33 cellular contexts compared by ENCODE assay signal in the genomic region with DNA sequence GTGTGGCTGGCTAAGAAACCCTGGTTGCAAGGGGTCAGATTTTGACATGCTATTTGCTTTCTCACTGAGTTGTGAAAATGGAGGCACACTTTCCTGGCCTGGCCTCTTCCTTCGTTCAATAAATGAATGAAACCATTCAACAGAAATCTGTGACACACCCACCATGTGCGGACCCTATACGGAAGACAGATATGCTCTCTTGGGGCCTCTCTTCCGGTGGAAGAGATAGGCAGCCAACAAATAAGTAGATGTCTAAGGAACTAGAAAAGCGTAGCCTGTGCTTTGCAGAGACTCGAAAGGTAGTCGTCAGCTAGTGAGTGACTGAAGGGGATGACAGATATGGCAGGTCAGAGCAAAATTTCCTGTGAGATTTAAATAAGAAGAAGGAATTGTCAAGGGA. TPM values are rescaled to one million over a fixed set of nuclear protein-coding genes. Genes with fewer than 3 reads are reported as not detected.
DNase-seq lines count a peak whose midpoint lies in the region; ATAC-seq, FAIRE-seq and TF ChIP-seq lines count a peak whose summit lies in the region.
"Had no signal": no experiment of that assay in that cellular context is flagged by ENCODE, and none has a peak within 500 bp of the region (broad histone marks: within the 10 kb centered on the region; RNA-seq: fewer than 3 reads in every experiment).

No MANE protein-coding gene starts in this region.

- intact Hi-C loops in OCI-LY7 (cut with micrococcal nuclease; ENCODE audit: unreplicated experiment), result loop anchor here (5.0 kb wide), 1 partner anchor 193 kb away; a partner anchor contains a TSS

- peak overlapping the region; percentile 9 for H3K4ac ChIP-seq in H1 (replicated peaks; ENCODE audit: insufficient read length, low read depth, low read length)

- H3K36me3 ChIP-seq in BLaER1 treated with 17β-estradiol and CSF1 and Interleukin-3, amounts not matched to agents 10 nM and 100 nM, result peaks cover 0 to 10% (median 0%) of the 10 kb centered on the region in 11 experiments; a peak in 1 of 22 replicates
- H3K36me3 ChIP-seq in H1 (ENCODE audit: control insufficient read depth in 2 of 4, insufficient read depth in 4 of 4, low read length in 3 of 4) (peaks cover 0 to 3% (median 0%) of the 10 kb centered on the region in 4 experiments; a peak in 1 of 8 replicates), OCI-LY7 (ENCODE audit: insufficient read depth, low read length) (no peaks in the 10 kb centered on the region)
- H3K36me3 ChIP-seq: BE2C, thoracic aorta, vagina had no signal

- H2BK15ac ChIP-seq in H1 (ENCODE audit: low read length), result no peak overlapping the region

- no peak overlapping the region for H3K23ac ChIP-seq in H1 (ENCODE audit: insufficient read length)

- peak overlapping the region; percentile 62 for H4K91ac ChIP-seq in H1 (replicated peaks; ENCODE audit: insufficient read length, low read length)

- POLR2A ChIA-PET in H1 (lab: Charles Lee; ENCODE audit: partially characterized antibody), result interaction anchor here (1.2 to 2.5 kb wide), 2 partner anchors 8 to 190 kb away, joined by 4 to 11 read pairs; no protein-coding TSS in a partner anchor
- POLR2A ChIA-PET in OCI-LY7 (lab: Charles Lee), result no interaction called here
- POLR2A ChIA-PET in T-cell (lab: Charles Lee), result no interaction called here
- POLR2A ChIA-PET in activated CD8-positive, alpha-beta T cell treated with anti-CD3 and anti-CD28 coated beads, Interleukin-2, amount 10 ng/mL, durations not matched to agents 7 days and 5 days (lab: Charles Lee), result no interaction called here

- TF ChIP-seq CTCF in H1 (IDR thresholded peaks at IDR 0.05; ENCODE audit: control extremely low read depth in 1 of 3, insufficient read depth in 1 of 3, low read depth in 1 of 3, low read length in 3 of 3) (no peak), OCI-LY7 (conservative IDR thresholded peaks at IDR 0.05; ENCODE audit: low read length) (no peak)

- H2BK20ac ChIP-seq in H1 (ENCODE audit: low read length), result peak overlapping the region; percentile 51; the same call in 1 of the 2 replicates

- H3K9me3 ChIP-seq in BLaER1 treated with 17β-estradiol and CSF1 and Interleukin-3, amounts not matched to agents 10 nM and 100 nM (replicated peaks in 1 of 11), result peaks cover 9 to 13% (median 11%) of the 10 kb centered on the region in 11 experiments; a peak in 21 of 22 replicates
- H3K9me3 ChIP-seq in H1 (ENCODE audit: insufficient read depth in 2 of 2, low read depth in 1 of 2, low read length in 1 of 2) (peaks cover 0 to 6% of the 10 kb centered on the region in 2 experiments; a peak in 2 of 4 replicates), OCI-LY7 (ENCODE audit: low read length) (no peaks in the 10 kb centered on the region)
- H3K9me3 ChIP-seq: A549, BE2C, SJSA1, thoracic aorta, vagina had no signal

- BruUV-seq in OCI-LY7 (replicated peaks; lab: Mats Ljungman, UMichigan), result no TSS peak

- H4K20me1 ChIP-seq in BLaER1 treated with 17β-estradiol and CSF1 and Interleukin-3, amounts not matched to agents 10 nM and 100 nM, result peaks cover 62 to 100% (median 98%) of the 10 kb centered on the region in 11 experiments; a peak in 21 of 22 replicates
- H4K20me1 ChIP-seq in H1 (replicated peaks in 1 of 2; ENCODE audit: control insufficient read depth in 1 of 2, insufficient read depth in 2 of 2, low read length in 2 of 2) (peaks cover 2 to 17% of the 10 kb centered on the region in 2 experiments), OCI-LY7 (ENCODE audit: insufficient read depth, low read length) (0 out of 2 replicates have a peak, but pooled peaks cover 4% of the 10 kb centered on the region)

- peaks cover 15 to 32% (median 17%) of the 10 kb centered on the region in 3 donors for H3K4me1 Mint-ChIP-seq in IgD-negative memory B cell
- H3K4me1 Mint-ChIP-seq in naive B cell, result peaks cover 46 to 52% (median 47%) of the 10 kb centered on the region in 3 donors
- peaks cover 12 to 18% (median 14%) of the 10 kb centered on the region in 3 donors for H3K4me1 Mint-ChIP-seq in T-cell
- H3K4me1 Mint-ChIP-seq in activated CD8-positive, alpha-beta T cell treated with anti-CD3 and anti-CD28 coated beads, Interleukin-2, amount 10 ng/mL, durations not matched to agents 7 days and 5 days (ENCODE audit: low read depth), result peaks cover 15% of the 10 kb centered on the region

- TF ChIP-seq POLR2A in H1 (IDR thresholded peaks at IDR 0.05; ENCODE audit: control extremely low read depth in 1 of 2, low read depth in 2 of 2, low read length in 2 of 2), result no peak

- peak overlapping the region in 5 of 11 experiments; percentile 3 to 53 (median 15); a peak in 8 of 22 replicates for H3K9ac ChIP-seq in BLaER1 treated with 17β-estradiol and CSF1 and Interleukin-3, amounts not matched to agents 10 nM and 100 nM
- no peak overlapping the region for H3K9ac ChIP-seq in H1 (replicated peaks in 1 of 4; ENCODE audit: extremely low read depth in 1 of 4, low read depth in 3 of 4, low read length in 3 of 4)

- peak overlapping the region; percentile 26 for H3K18ac ChIP-seq in H1 (ENCODE audit: extremely low read depth, low read length)

- ATAC-seq in naive B cell (ENCODE audit: low read depth in 2 of 2) (peak; percentile 54 to 57), HG02642 (IDR thresholded peaks at IDR 0.05; ENCODE audit: poor library complexity, unreplicated experiment) (no peak), T-cell (replicated peaks in 1 of 4) (no peak)
- no peak for ATAC-seq in activated CD8-positive, alpha-beta T cell treated with anti-CD3 and anti-CD28 coated beads, Interleukin-2, amount 10 ng/mL, durations not matched to agents 7 days and 5 days
- ATAC-seq: naive thymus-derived CD8-positive, alpha-beta T cell; right cardiac atrium had no signal

- H3K27me3 Mint-ChIP-seq in IgD-negative memory B cell, result no peaks in the 10 kb centered on the region
- no peaks in the 10 kb centered on the region for H3K27me3 Mint-ChIP-seq in naive B cell
- peaks cover 0 to 3% of the 10 kb centered on the region in 2 donors for H3K27me3 Mint-ChIP-seq in T-cell
- no peaks in the 10 kb centered on the region for H3K27me3 Mint-ChIP-seq in activated CD8-positive, alpha-beta T cell treated with anti-CD3 and anti-CD28 coated beads, Interleukin-2, amount 10 ng/mL, durations not matched to agents 7 days and 5 days (ENCODE audit: low read depth)
- H3K27me3 Mint-ChIP-seq: activated CD4-positive, alpha-beta memory T cell treated with anti-CD3 and anti-CD28 coated beads for 36 hours; naive thymus-derived CD8-positive, alpha-beta T cell had no signal

- no peaks in the 10 kb centered on the region for H3K9me2 ChIP-seq in OCI-LY7 (ENCODE audit: insufficient read depth, low read length)

- FAIRE-seq in H1 (lab: Jason Lieb, UNC), result no peak
- FAIRE-seq: A549, astrocyte, endometrium, RCC 7860 had no signal

- CTCF ChIA-PET in H1 (lab: Charles Lee; ENCODE audit: partially characterized antibody) (interaction anchor here (0.6 to 2.0 kb wide), 7 partner anchors 10 to 197 kb away, joined by 3 to 6 read pairs (median 3); no protein-coding TSS in a partner anchor), OCI-LY7 (lab: Charles Lee; ENCODE audit: unreplicated experiment) (no interaction called here), T-cell (lab: Charles Lee) (no interaction called here)
- CTCF ChIA-PET in activated CD8-positive, alpha-beta T cell treated with anti-CD3 and anti-CD28 coated beads, Interleukin-2, amount 10 ng/mL, durations not matched to agents 7 days and 5 days (lab: Charles Lee), result no interaction called here

- no peaks in the 10 kb centered on the region for H3K27me3 ChIP-seq in BLaER1 treated with 17β-estradiol and CSF1 and Interleukin-3, amounts not matched to agents 10 nM and 100 nM
- H3K27me3 ChIP-seq in H1 (replicated peaks in 1 of 4; ENCODE audit: control insufficient read depth in 3 of 4, extremely low read depth in 1 of 4, insufficient read depth in 3 of 4, low read length in 3 of 4), result peaks cover 0 to 5% (median 0%) of the 10 kb centered on the region in 4 experiments; a peak in 1 of 7 replicates
- H3K27me3 ChIP-seq: BE2C, SJSA1, vagina had no signal

- H3K14ac ChIP-seq in H1 (ENCODE audit: insufficient read length), result no peak overlapping the region

- H3K4me3 Mint-ChIP-seq in IgD-negative memory B cell, result peak overlapping the region in 2 of 4 donors; percentile 42 to 50
- peak overlapping the region in 6 of 8 donors; percentile 4 to 61 (median 22) for H3K4me3 Mint-ChIP-seq in naive B cell
- no peak overlapping the region for H3K4me3 Mint-ChIP-seq in T-cell
- H3K4me3 Mint-ChIP-seq in activated CD8-positive, alpha-beta T cell treated with anti-CD3 and anti-CD28 coated beads, Interleukin-2, amount 10 ng/mL, durations not matched to agents 7 days and 5 days, result no peak overlapping the region
- H3K4me3 Mint-ChIP-seq: activated CD4-positive, alpha-beta memory T cell treated with anti-CD3 and anti-CD28 coated beads for 36 hours; activated naive CD8-positive, alpha-beta T cell treated with anti-CD3 and anti-CD28 coated beads, Interleukin-2, amount 10 ng/mL, durations not matched to agents 7 days and 5 days; naive thymus-derived CD8-positive, alpha-beta T cell had no signal

- H3K27ac Mint-ChIP-seq in IgD-negative memory B cell (peak overlapping the region in 2 of 3 donors; percentile 14 to 26), naive B cell (peak overlapping the region in 3 of 6 donors; percentile 5 to 70 (median 8)), T-cell (no peak overlapping the region)
- H3K27ac Mint-ChIP-seq in activated CD8-positive, alpha-beta T cell treated with anti-CD3 and anti-CD28 coated beads, Interleukin-2, amount 10 ng/mL, durations not matched to agents 7 days and 5 days, result no peak overlapping the region
- H3K27ac Mint-ChIP-seq: activated CD4-positive, alpha-beta memory T cell treated with anti-CD3 and anti-CD28 coated beads for 36 hours; activated naive CD8-positive, alpha-beta T cell treated with anti-CD3 and anti-CD28 coated beads, Interleukin-2, amount 10 ng/mL, durations not matched to agents 7 days and 5 days; activated T-helper 2 cell treated with anti-CD3 and anti-CD28 coated beads, Interferon-gamma antibody, Interleukin-2, Interleukin-4, amounts not matched to agents 10 μg/mL and 5 μg/mL and 100 μg/mL, durations not matched to agents 14 hours and 24 hours and 36 hours had no signal

- H2BK5ac ChIP-seq in H1 (ENCODE audit: low read depth, low read length), result peak overlapping the region; percentile 93; the same call in 1 of the 2 replicates

- DNase-seq in H1 (ENCODE audit: low read depth in 1 of 2, low spot score in 2 of 2), result no peak
- no peak for DNase-seq in naive B cell
- DNase-seq in OCI-LY7 (ENCODE audit: low spot score), result no peak
- DNase-seq in T-cell, result no peak
- DNase-seq in activated CD8-positive, alpha-beta T cell treated with anti-CD3 and anti-CD28 coated beads, Interleukin-2, amount 10 ng/mL, durations not matched to agents 7 days and 5 days, result no peak
- DNase-seq: activated CD4-positive, alpha-beta memory T cell treated with anti-CD3 and anti-CD28 coated beads for 36 hours; activated naive CD8-positive, alpha-beta T cell treated with anti-CD3 and anti-CD28 coated beads, Interleukin-2, amount 10 ng/mL, durations not matched to agents 7 days and 5 days; BE2C; central memory CD4-positive, alpha-beta T cell; COR-L47; dermis blood vessel endothelial cell; DMS79; H7; naive thymus-derived CD8-positive, alpha-beta T cell; NCI-H1436; NCI-H510A; NK-92 treated with Interleukin-12 subunit alpha and Interleukin-12 subunit beta, amount 100 ng/mL, for 24 hours; right cardiac atrium; stimulated activated CD4-positive, alpha-beta T cell treated with anti-CD3 and anti-CD28 coated beads, Interleukin-12 subunit alpha, Interleukin-12 subunit beta, amount 100 ng/mL, for 4 hours; stimulated activated CD4-positive, alpha-beta T cell treated with anti-CD3 and anti-CD28 coated beads, Interleukin-4, amount 100 ng/mL, for 4 hours; stimulated activated naive CD4-positive, alpha-beta T cell treated with Interleukin-2 at 50 U/mL for 16 hours; T-helper 2 cell had no signal

- no peak overlapping the region for H4K8ac ChIP-seq in H1 (ENCODE audit: extremely low read depth, insufficient read depth, low read length)

- H3K36me3 Mint-ChIP-seq in IgD-negative memory B cell (peaks cover 5% of the 10 kb centered on the region), naive B cell (no peaks in the 10 kb centered on the region), T-cell (peaks cover 12% of the 10 kb centered on the region)
- H3K36me3 Mint-ChIP-seq in activated CD8-positive, alpha-beta T cell treated with anti-CD3 and anti-CD28 coated beads, Interleukin-2, amount 10 ng/mL, durations not matched to agents 7 days and 5 days (ENCODE audit: low read depth), result peaks cover 2% of the 10 kb centered on the region

- peaks cover 7% of the 10 kb centered on the region; the same call in 1 of the 2 replicates for H3K79me1 ChIP-seq in H1 (ENCODE audit: low read depth, low read length)

- H3K27ac ChIP-seq in BLaER1 treated with 17β-estradiol and CSF1 and Interleukin-3, amounts not matched to agents 10 nM and 100 nM, result peak overlapping the region in 9 of 11 experiments; percentile 0 to 77 (median 58); a peak in 16 of 22 replicates
- H3K27ac ChIP-seq in H1 (ENCODE audit: low read depth, low read length) (no peak overlapping the region), OCI-LY7 (ENCODE audit: low read depth, low read length, poor library complexity, severe bottlenecking) (no peak overlapping the region)
- H3K27ac ChIP-seq: A549, SJSA1, thoracic aorta, vagina had no signal

- H3K4me2 ChIP-seq in BLaER1 treated with 17β-estradiol and CSF1 and Interleukin-3, amounts not matched to agents 10 nM and 100 nM, result peak overlapping the region; percentile 47 to 94 (median 82)
- H3K4me2 ChIP-seq in H1 (ENCODE audit: insufficient read depth in 1 of 2, low read depth in 2 of 2, low read length in 2 of 2) (peak overlapping the region; percentile 65 to 76), OCI-LY7 (ENCODE audit: low read length) (no peak overlapping the region)
- H3K4me2 ChIP-seq: A549 had no signal

- H2AFZ ChIP-seq in H1 (ENCODE audit: low read length), result no peak overlapping the region
- H2AFZ ChIP-seq in OCI-LY7 (ENCODE audit: low read length), result no peak overlapping the region

- H3K4me3 ChIP-seq in BLaER1 treated with 17β-estradiol and CSF1 and Interleukin-3, amounts not matched to agents 10 nM and 100 nM, result peak overlapping the region in 3 of 10 experiments; percentile 3 to 23 (median 9); a peak in 4 of 20 replicates
- H3K4me3 ChIP-seq in H1 (ENCODE audit: extremely low read depth in 1 of 4, insufficient read depth in 2 of 4, low read depth in 3 of 4, low read length in 4 of 4) (peak overlapping the region in 1 of 4 experiments; percentile 33; a peak in 2 of 8 replicates), OCI-LY7 (ENCODE audit: low read depth, low read length, poor library complexity, severe bottlenecking) (no peak overlapping the region)
- H3K4me3 ChIP-seq: A549, SJSA1, thoracic aorta, vagina had no signal

- peaks cover 5% of the 10 kb centered on the region; the same call in 1 of the 2 replicates for H3K23me2 ChIP-seq in H1 (ENCODE audit: low read depth, low read length)

- H2BK120ac ChIP-seq in H1 (replicated peaks; ENCODE audit: low read depth, low read length), result no peak overlapping the region

- 83% methylated on average over 7 of the region's 7 CpGs; no CpG with 5 or more reads in 1 of the 2 experiments for WGBS in H1 (ENCODE audit: extremely low coverage in 1 of 2, insufficient coverage in 1 of 2, insufficient read length in 1 of 2, insufficient replicate concordance in 2 of 2, low coverage in 1 of 2, low lambda C conversion rate in 2 of 2, missing lambda C conversion rate in 1 of 2), 2 experiments

- no peak for TF ChIP-seq RAD21 in H1 (IDR thresholded peaks at IDR 0.05 in 1 of 2, conservative IDR thresholded peaks at IDR 0.05 in 1 of 2; ENCODE audit: low read depth in 2 of 2, low read length in 2 of 2)

- H2AK5ac ChIP-seq in H1 (ENCODE audit: low read depth, low read length), result no peak overlapping the region

- H3K56ac ChIP-seq in H1 (replicated peaks; ENCODE audit: insufficient read length, low read depth, low read length), result no peak overlapping the region

- H3K79me2 ChIP-seq in H1 (ENCODE audit: control insufficient read depth in 1 of 2, insufficient read depth in 2 of 2, low read length in 2 of 2) (peaks cover 0 to 72% of the 10 kb centered on the region in 2 experiments; a peak in 2 of 4 replicates), OCI-LY7 (ENCODE audit: insufficient read depth, low read depth, low read length) (peaks cover 16% of the 10 kb centered on the region; the same call in 1 of the 2 replicates)

- H3K4me1 ChIP-seq in BLaER1 treated with 17β-estradiol and CSF1 and Interleukin-3, amounts not matched to agents 10 nM and 100 nM, result peaks cover 80 to 91% (median 89%) of the 10 kb centered on the region in 10 experiments
- peaks cover 40 to 57% (median 49%) of the 10 kb centered on the region in 4 experiments for H3K4me1 ChIP-seq in H1 (replicated peaks in 1 of 4; ENCODE audit: control insufficient read depth in 3 of 4, insufficient read depth in 4 of 4, low read length in 3 of 4)
- peaks cover 5% of the 10 kb centered on the region for H3K4me1 ChIP-seq in OCI-LY7 (ENCODE audit: insufficient read depth, low read length, poor library complexity, severe bottlenecking)
- H3K4me1 ChIP-seq: BE2C had no signal

- no peak overlapping the region for H4K5ac ChIP-seq in H1 (ENCODE audit: insufficient read length, low read depth, low read length)

- H2BK12ac ChIP-seq in H1 (ENCODE audit: low read depth, low read length), result peak overlapping the region; percentile 99

- TF ChIP-seq EP300 in H1 (IDR thresholded peaks at IDR 0.05; ENCODE audit: borderline replicate concordance in 1 of 2, low read depth in 2 of 2, low read length in 2 of 2), result no peak

- no peaks in the 10 kb centered on the region for H3K9me3 Mint-ChIP-seq in IgD-negative memory B cell
- H3K9me3 Mint-ChIP-seq in naive B cell, result peaks cover 0 to 3% (median 0%) of the 10 kb centered on the region in 7 donors
- no peaks in the 10 kb centered on the region for H3K9me3 Mint-ChIP-seq in T-cell
- H3K9me3 Mint-ChIP-seq in activated CD8-positive, alpha-beta T cell treated with anti-CD3 and anti-CD28 coated beads, Interleukin-2, amount 10 ng/mL, durations not matched to agents 7 days and 5 days (ENCODE audit: insufficient read depth), result no peaks in the 10 kb centered on the region
- H3K9me3 Mint-ChIP-seq: activated CD4-positive, alpha-beta memory T cell treated with anti-CD3 and anti-CD28 coated beads for 36 hours; activated naive CD8-positive, alpha-beta T cell treated with anti-CD3 and anti-CD28 coated beads, Interleukin-2, amount 10 ng/mL, durations not matched to agents 7 days and 5 days; activated T-helper 2 cell treated with anti-CD3 and anti-CD28 coated beads, Interferon-gamma antibody, Interleukin-2, Interleukin-4, amounts not matched to agents 10 μg/mL and 5 μg/mL and 100 μg/mL, durations not matched to agents 14 hours and 24 hours and 36 hours had no signal

RNA-seq across cellular contexts. Expression of a gene that starts 5.3 kb away (rescaled TPM):
- polyA plus RNA-seq in IgD-negative memory B cell (0.09 TPM), H1 (2011; rRNA removed) (0.19 and 0.21 TPM in 2 replicates), naive B cell (ENCODE audit: low read depth in 6 of 6) (under 1 TPM; 0.08 to 0.28 (median 0.12) TPM)
- 1.2 TPM in 2 replicates for total RNA-seq in H1 (2021; fragmentation: NEBNext Ultra II Directional; extraction: Animal tissue kit (Norgen Biotek cat#: 25700))
- 0.08 TPM for polyA plus RNA-seq in H1 (2011; cell fraction: cytosol; rRNA removed)
- polyA plus RNA-seq in H1 (2011; cell fraction: nucleus; rRNA removed), result 2.4 TPM
- 0.19 to 0.30 TPM (median 0.24 TPM) in 4 replicates for polyA plus RNA-seq in H1 (2012, experiment 1 of 2)
- polyA plus RNA-seq in H1 (2012, experiment 2 of 2), result 0.01 TPM
- 0.20 TPM for polyA plus RNA-seq in H1 (2013, experiment 1 of 2)
- polyA plus RNA-seq in H1 (2013, experiment 2 of 2), result 0.13 TPM
- polyA minus RNA-seq in H1 (2011; rRNA and poly(A)+ RNA removed), result 6.2 and 7.3 TPM in 2 replicates
- 1.0 TPM for polyA minus RNA-seq in H1 (2011; cell fraction: cytosol; rRNA and poly(A)+ RNA removed)
- 21.4 TPM for polyA minus RNA-seq in H1 (2011; cell fraction: nucleus; rRNA and poly(A)+ RNA removed)
- total RNA-seq in OCI-LY7 (2014; rRNA removed; shearing (Covaris generic)), result 2.5 and 2.9 TPM in 2 replicates
- total RNA-seq in OCI-LY7 (2022) (3.4 TPM in 2 replicates), T-cell (under 1 TPM; 0.30 to 0.42 (median 0.35) TPM)
- total RNA-seq in activated CD8-positive, alpha-beta T cell treated with anti-CD3 and anti-CD28 coated beads, Interleukin-2, amount 10 ng/mL, durations not matched to agents 7 days and 5 days, result under 1 TPM; 0.24 to 0.26 TPM

Comparison
In these comparisons a context has a peak if more than half of its experiments do, and no peak if none do; other contexts are left out.
1. H3K27ac ChIP-seq: peak in BLaER1 treated with 17β-estradiol and CSF1 and Interleukin-3, amounts not matched to agents 10 nM and 100 nM (9 of 11); none in H1 (single experiment) and OCI-LY7 (single experiment).
2. H3K27ac Mint-ChIP-seq: peak in IgD-negative memory B cell (2 of 3); none in T-cell (0 of 2) and activated CD8-positive, alpha-beta T cell treated with anti-CD3 and anti-CD28 coated beads, Interleukin-2, amount 10 ng/mL, durations not matched to agents 7 days and 5 days (single experiment).
3. H3K4me3 Mint-ChIP-seq: peak in naive B cell (6 of 8); none in T-cell (0 of 3) and activated CD8-positive, alpha-beta T cell treated with anti-CD3 and anti-CD28 coated beads, Interleukin-2, amount 10 ng/mL, durations not matched to agents 7 days and 5 days (single experiment).
4. ATAC-seq: peak in naive B cell (2 of 2); none in HG02642 (single experiment), T-cell (0 of 4) and activated CD8-positive, alpha-beta T cell treated with anti-CD3 and anti-CD28 coated beads, Interleukin-2, amount 10 ng/mL, durations not matched to agents 7 days and 5 days (single experiment).